27 cellular contexts compared by ENCODE assay signal in genomic region chr12:41497362-41497761, GRCh38.
"Had no signal": no experiment of that assay in that cellular context is flagged by ENCODE, and none has a peak within 500 bp of the region (broad histone marks: within the 10 kb centered on the region; RNA-seq: fewer than 3 reads in every experiment).

No MANE protein-coding gene starts in this region.

- H3K9me3 ChIP-seq: heart left ventricle, lower lobe of right lung, neutrophil, stomach, testis, thyroid gland, upper lobe of right lung had no signal

- H3K4me1 ChIP-seq: heart left ventricle, lower lobe of right lung, neural progenitor cell, parathyroid adenoma, stomach, testis, thyroid gland, upper lobe of right lung had no signal

- H3K27me3 ChIP-seq: heart left ventricle, hepatocyte, neural progenitor cell, neutrophil, testis, thyroid gland, upper lobe of right lung had no signal

- H3K4me3 ChIP-seq: heart left ventricle, hepatocyte, lower lobe of right lung, neural progenitor cell, skin epidermis, stomach, testis, thyroid gland, upper lobe of right lung had no signal

- ATAC-seq: heart left ventricle; left lobe of liver; lower lobe of right lung; naive thymus-derived CD8-positive, alpha-beta T cell; right cardiac atrium; sciatic nerve; stimulated activated naive B cell treated with anti-CD40 and anti-IgM and Interleukin-4, amounts not matched to agents 10 μg/mL and 1 μg/mL and 100 μg/mL, for 72 hours; stimulated activated naive CD8-positive, alpha-beta T cell treated with anti-CD3 and anti-CD28 coated beads, Interleukin-15, Interleukin-2, amounts not matched to agents 100 U/mL and 50 U/mL, for 24 hours; upper lobe of right lung had no signal

- DNase-seq: heart left ventricle; lower lobe of right lung; mammary epithelial cell; mesenchymal stem cell; naive thymus-derived CD8-positive, alpha-beta T cell; nephron progenitor cell; occipital lobe; retina; right cardiac atrium; stimulated activated CD4-positive, alpha-beta T cell treated with anti-CD3 and anti-CD28 coated beads, Interleukin-12 subunit alpha, Interleukin-12 subunit beta, amount 100 ng/mL, for 4 hours; stimulated activated CD4-positive, alpha-beta T cell treated with anti-CD3 and anti-CD28 coated beads, Interleukin-15, amount 100 ng/mL, for 24 hours; stimulated activated CD4-positive, alpha-beta T cell treated with anti-CD3 and anti-CD28 coated beads, Interleukin-2, amount 100 ng/mL, for 24 hours; stimulated activated CD4-positive, alpha-beta T cell treated with anti-CD3 and anti-CD28 coated beads, Interleukin-4, amount 100 ng/mL, for 1 hour; stimulated activated naive B cell treated with anti-CD40 and anti-IgM and Interleukin-4, amounts not matched to agents 10 μg/mL and 1 μg/mL and 100 μg/mL, for 72 hours; stimulated activated naive CD8-positive, alpha-beta T cell treated with anti-CD3 and anti-CD28 coated beads, Interleukin-15, Interleukin-2, amounts not matched to agents 100 U/mL and 50 U/mL, for 24 hours; stomach; testis; thyroid gland; trophoblast cell; upper lobe of right lung had no signal

- H3K36me3 ChIP-seq: heart left ventricle, lower lobe of right lung, neural progenitor cell, neutrophil, stomach, thyroid gland, upper lobe of right lung had no signal

- H3K27ac ChIP-seq: heart left ventricle, hepatocyte, lower lobe of right lung, neural progenitor cell, neutrophil, parathyroid adenoma, skin epidermis, stomach, testis, thyroid gland, upper lobe of right lung had no signal
